ENCODE assay signal across 31 cellular contexts in the genomic region with DNA sequence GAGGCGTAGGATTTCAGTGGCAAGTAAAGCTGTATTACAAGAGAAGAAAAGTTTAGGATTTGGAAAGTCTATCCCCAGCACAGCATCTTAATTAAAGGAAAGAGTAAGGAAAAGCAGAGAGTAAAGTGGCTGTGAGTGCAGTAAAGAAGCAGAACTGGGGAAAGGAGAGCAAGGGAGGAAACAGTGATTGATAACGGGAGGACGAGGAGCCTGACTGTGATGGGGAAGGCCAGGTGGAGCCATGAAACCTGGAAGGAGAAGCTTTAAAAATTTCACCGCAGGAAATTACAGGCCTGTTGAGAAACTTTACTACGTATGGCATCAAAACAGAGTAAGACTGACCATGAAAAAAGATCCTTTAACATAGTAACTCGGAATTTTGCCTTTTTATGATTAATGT.
DNase-seq lines count a peak whose midpoint lies in the region; ATAC-seq, FAIRE-seq and TF ChIP-seq lines count a peak whose summit lies in the region.
"Had no signal": no experiment of that assay in that cellular context is flagged by ENCODE, and none has a peak within 500 bp of the region (broad histone marks: within the 10 kb centered on the region; RNA-seq: fewer than 3 reads in every experiment).

No MANE protein-coding gene starts in this region.

- no peak for ATAC-seq in foreskin keratinocyte
- ATAC-seq in HG03175 (IDR thresholded peaks at IDR 0.05; ENCODE audit: unreplicated experiment), result no peak
- ATAC-seq: A549; activated CD8-positive, alpha-beta T cell treated with anti-CD3 and anti-CD28 coated beads for 36 hours; activated T-helper 17 cell treated with anti-CD3 and anti-CD28 coated beads, Interleukin-2, amount 50 U/mL, for 72 hours; left cardiac atrium; stimulated activated memory B cell treated with anti-CD40 and anti-IgM and Interleukin-4, amounts not matched to agents 10 μg/mL and 1 μg/mL and 100 μg/mL, for 72 hours had no signal

- no peaks in the 10 kb centered on the region for H3K23me2 ChIP-seq in H1 (ENCODE audit: low read depth, low read length)

- no peaks in the 10 kb centered on the region for H3K79me2 ChIP-seq in H1 (ENCODE audit: control insufficient read depth in 1 of 2, insufficient read depth in 2 of 2, low read length in 2 of 2)
- H3K79me2 ChIP-seq: parathyroid adenoma had no signal

- no peak overlapping the region for H3K18ac ChIP-seq in H1 (ENCODE audit: extremely low read depth, low read length)

- H2BK15ac ChIP-seq in H1 (ENCODE audit: low read length), result no peak overlapping the region

- TF ChIP-seq POLR2A in H1 (IDR thresholded peaks at IDR 0.05; ENCODE audit: control extremely low read depth in 1 of 2, low read depth in 2 of 2, low read length in 2 of 2), result no peak

- TF ChIP-seq EP300 in H1 (IDR thresholded peaks at IDR 0.05; ENCODE audit: borderline replicate concordance in 1 of 2, low read depth in 2 of 2, low read length in 2 of 2), result no peak

- TF ChIP-seq RAD21 in H1 (IDR thresholded peaks at IDR 0.05 in 1 of 2, conservative IDR thresholded peaks at IDR 0.05 in 1 of 2; ENCODE audit: low read depth in 2 of 2, low read length in 2 of 2), result no peak

- no peak for FAIRE-seq in H1 (lab: Jason Lieb, UNC)
- FAIRE-seq in RCC 7860 (lab: Jason Lieb, UNC), result no peak
- FAIRE-seq: A549, GM18507, GM19239, H54, HTR-8/SVneo had no signal

- no peak overlapping the region for H3K9ac ChIP-seq in H1 (replicated peaks in 1 of 4; ENCODE audit: extremely low read depth in 1 of 4, low read depth in 3 of 4, low read length in 3 of 4)
- H3K9ac ChIP-seq: parathyroid adenoma had no signal

- H3K27me3 ChIP-seq in H1 (replicated peaks in 1 of 4; ENCODE audit: control insufficient read depth in 3 of 4, extremely low read depth in 1 of 4, insufficient read depth in 3 of 4, low read length in 3 of 4), result no peaks in the 10 kb centered on the region
- no peaks in the 10 kb centered on the region for H3K27me3 ChIP-seq in foreskin keratinocyte
- H3K27me3 ChIP-seq: breast epithelium had no signal

- H4K8ac ChIP-seq in H1 (ENCODE audit: extremely low read depth, insufficient read depth, low read length), result no peak overlapping the region

- no peaks in the 10 kb centered on the region for H3K9me3 ChIP-seq in H1 (ENCODE audit: insufficient read depth in 2 of 2, low read depth in 1 of 2, low read length in 1 of 2)
- H3K9me3 ChIP-seq: A549, breast epithelium had no signal

- H3K23ac ChIP-seq in H1 (ENCODE audit: insufficient read length), result no peak overlapping the region

- H3K4me3 ChIP-seq in H1 (ENCODE audit: extremely low read depth in 1 of 4, insufficient read depth in 2 of 4, low read depth in 3 of 4, low read length in 4 of 4), result no peak overlapping the region
- H3K4me3 ChIP-seq: A549, breast epithelium had no signal

- H2BK5ac ChIP-seq in H1 (ENCODE audit: low read depth, low read length), result no peak overlapping the region

- H3K27ac Mint-ChIP-seq in activated naive CD4-positive, alpha-beta T cell treated with anti-CD3 and anti-CD28 coated beads, Interleukin-2, amount 50 U/mL, for 24 hours, result peak overlapping the region; percentile 14
- H3K27ac Mint-ChIP-seq: activated T-helper 17 cell treated with anti-CD3 and anti-CD28 coated beads, Interleukin-2, amount 50 U/mL, for 72 hours; stimulated activated memory B cell treated with anti-CD40 and anti-IgM and Interleukin-4, amounts not matched to agents 10 μg/mL and 1 μg/mL and 100 μg/mL, for 72 hours had no signal

- no peak overlapping the region for H4K91ac ChIP-seq in H1 (replicated peaks; ENCODE audit: insufficient read length, low read length)

- POLR2A ChIA-PET in H1 (lab: Charles Lee; ENCODE audit: partially characterized antibody), result no interaction called here

- no peak overlapping the region for H2BK20ac ChIP-seq in H1 (ENCODE audit: low read length)

- no peaks in the 10 kb centered on the region for H3K79me1 ChIP-seq in H1 (ENCODE audit: low read depth, low read length)

- peaks cover 0 to 4% (median 3%) of the 10 kb centered on the region in 4 experiments; a peak in 4 of 7 replicates for H3K4me1 ChIP-seq in H1 (replicated peaks in 1 of 4; ENCODE audit: control insufficient read depth in 3 of 4, insufficient read depth in 4 of 4, low read length in 3 of 4)
- no peaks in the 10 kb centered on the region for H3K4me1 ChIP-seq in foreskin keratinocyte
- H3K4me1 ChIP-seq: A549, parathyroid adenoma had no signal

- H3K4me3 Mint-ChIP-seq in activated naive CD4-positive, alpha-beta T cell treated with anti-CD3 and anti-CD28 coated beads, Interleukin-2, amount 50 U/mL, for 24 hours, result peak overlapping the region; percentile 1
- H3K4me3 Mint-ChIP-seq: activated CD8-positive, alpha-beta T cell treated with anti-CD3 and anti-CD28 coated beads for 36 hours; activated naive CD4-positive, alpha-beta T cell treated with anti-CD3 and anti-CD28 coated beads, Interleukin-2, amount 10 ng/mL, durations not matched to agents 7 days and 5 days; activated T-helper 17 cell treated with anti-CD3 and anti-CD28 coated beads, Interleukin-2, amount 50 U/mL, for 72 hours; stimulated activated memory B cell treated with anti-CD40 and anti-IgM and Interleukin-4, amounts not matched to agents 10 μg/mL and 1 μg/mL and 100 μg/mL, for 72 hours had no signal

- no peaks in the 10 kb centered on the region for H4K20me1 ChIP-seq in H1 (replicated peaks in 1 of 2; ENCODE audit: control insufficient read depth in 1 of 2, insufficient read depth in 2 of 2, low read length in 2 of 2)

- peak overlapping the region; percentile 56; the same call in 1 of the 2 replicates for H2AFZ ChIP-seq in H1 (ENCODE audit: low read length)
- H2AFZ ChIP-seq: parathyroid adenoma had no signal

- CTCF ChIA-PET in H1 (lab: Charles Lee; ENCODE audit: partially characterized antibody), result interaction anchor here (1.5 kb wide), 1 partner anchor 9 kb away, joined by 6 read pairs; no protein-coding TSS in a partner anchor

- H3K27ac ChIP-seq in H1 (ENCODE audit: low read depth, low read length), result no peak overlapping the region
- no peak overlapping the region for H3K27ac ChIP-seq in foreskin keratinocyte
- H3K27ac ChIP-seq: A549, breast epithelium, parathyroid adenoma had no signal

- WGBS in H1 (ENCODE audit: extremely low coverage in 1 of 2, insufficient coverage in 1 of 2, insufficient read length in 1 of 2, insufficient replicate concordance in 2 of 2, low coverage in 1 of 2, low lambda C conversion rate in 2 of 2, missing lambda C conversion rate in 1 of 2), 2 experiments, result 88% methylated on average over 6 of the region's 6 CpGs; no CpG with 5 or more reads in 1 of the 2 experiments

- H3K56ac ChIP-seq in H1 (replicated peaks; ENCODE audit: insufficient read length, low read depth, low read length), result no peak overlapping the region

- H3K36me3 Mint-ChIP-seq in activated naive CD4-positive, alpha-beta T cell treated with anti-CD3 and anti-CD28 coated beads, Interleukin-2, amount 50 U/mL, for 24 hours, result no peaks in the 10 kb centered on the region
- H3K36me3 Mint-ChIP-seq: CD8-positive, alpha-beta memory T cell; stimulated activated memory B cell treated with anti-CD40 and anti-IgM and Interleukin-4, amounts not matched to agents 10 μg/mL and 1 μg/mL and 100 μg/mL, for 72 hours had no signal

- peaks cover 17% of the 10 kb centered on the region for H3K9me3 Mint-ChIP-seq in activated naive CD4-positive, alpha-beta T cell treated with anti-CD3 and anti-CD28 coated beads, Interleukin-2, amount 50 U/mL, for 24 hours
- H3K9me3 Mint-ChIP-seq: activated CD8-positive, alpha-beta T cell treated with anti-CD3 and anti-CD28 coated beads for 36 hours; CD8-positive, alpha-beta memory T cell had no signal

- H2AK5ac ChIP-seq in H1 (ENCODE audit: low read depth, low read length), result no peak overlapping the region

- no peak overlapping the region for H2BK12ac ChIP-seq in H1 (ENCODE audit: low read depth, low read length)

- H3K4me1 Mint-ChIP-seq in activated naive CD4-positive, alpha-beta T cell treated with anti-CD3 and anti-CD28 coated beads, Interleukin-2, amount 50 U/mL, for 24 hours, result peaks cover 79% of the 10 kb centered on the region
- H3K4me1 Mint-ChIP-seq: stimulated activated memory B cell treated with anti-CD40 and anti-IgM and Interleukin-4, amounts not matched to agents 10 μg/mL and 1 μg/mL and 100 μg/mL, for 72 hours had no signal

- DNase-seq in activated naive CD4-positive, alpha-beta T cell treated with anti-CD3 and anti-CD28 coated beads, Interleukin-2, amount 50 U/mL, for 16 hours, result no peak
- DNase-seq in NOMO-1 treated with DMSO at 0.1 percent for 48 hours (lab: John Stamatoyannopoulos, UW; ENCODE audit: unreplicated experiment) (peak; percentile 52), H1 (ENCODE audit: low read depth in 1 of 2, low spot score in 2 of 2) (no peak), LoVo (ENCODE audit: low spot score) (no peak), foreskin keratinocyte (no peak), RCC 7860 (ENCODE audit: low spot score) (no peak)
- DNase-seq: activated CD4-positive, alpha-beta T cell treated with anti-CD3 and anti-CD28 coated beads for 1 hour; activated CD8-positive, alpha-beta memory T cell treated with anti-CD3 and anti-CD28 coated beads, Interleukin-2, amount 50 U/mL, for 48 hours; activated CD8-positive, alpha-beta T cell treated with anti-CD3 and anti-CD28 coated beads for 36 hours; activated naive CD4-positive, alpha-beta T cell treated with anti-CD3 and anti-CD28 coated beads, Interleukin-2, amount 10 ng/mL, durations not matched to agents 7 days and 5 days; anterior cingulate cortex; CD8-positive, alpha-beta memory T cell; DMS 273 treated with DMSO at 0.1 percent for 48 hours; EL; hypothalamus; left cardiac atrium; NCI-H1436; NCI-H226; NCI-H526 treated with DMSO at 0.1 percent for 48 hours; retina had no signal

- H2BK120ac ChIP-seq in H1 (replicated peaks; ENCODE audit: low read depth, low read length), result no peak overlapping the region

- H4K5ac ChIP-seq in H1 (ENCODE audit: insufficient read length, low read depth, low read length), result no peak overlapping the region

- no peak overlapping the region for H3K14ac ChIP-seq in H1 (ENCODE audit: insufficient read length)

- no peak for TF ChIP-seq CTCF in H1 (IDR thresholded peaks at IDR 0.05; ENCODE audit: control extremely low read depth in 1 of 3, insufficient read depth in 1 of 3, low read depth in 1 of 3, low read length in 3 of 3)
- no peak for TF ChIP-seq CTCF in foreskin keratinocyte (conservative IDR thresholded peaks at IDR 0.05)

- H3K4me2 ChIP-seq in H1 (ENCODE audit: insufficient read depth in 1 of 2, low read depth in 2 of 2, low read length in 2 of 2), result no peak overlapping the region
- H3K4me2 ChIP-seq: A549 had no signal

- no peak overlapping the region for H3K4ac ChIP-seq in H1 (replicated peaks; ENCODE audit: insufficient read length, low read depth, low read length)

- no peaks in the 10 kb centered on the region for H3K36me3 ChIP-seq in H1 (ENCODE audit: control insufficient read depth in 2 of 4, insufficient read depth in 4 of 4, low read length in 3 of 4)
- H3K36me3 ChIP-seq: breast epithelium had no signal

- no peaks in the 10 kb centered on the region for H3K27me3 Mint-ChIP-seq in activated naive CD4-positive, alpha-beta T cell treated with anti-CD3 and anti-CD28 coated beads, Interleukin-2, amount 50 U/mL, for 24 hours
- H3K27me3 Mint-ChIP-seq: activated CD8-positive, alpha-beta T cell treated with anti-CD3 and anti-CD28 coated beads for 36 hours; activated naive CD4-positive, alpha-beta T cell treated with anti-CD3 and anti-CD28 coated beads, Interleukin-2, amount 10 ng/mL, durations not matched to agents 7 days and 5 days; activated T-helper 17 cell treated with anti-CD3 and anti-CD28 coated beads, Interleukin-2, amount 50 U/mL, for 72 hours; stimulated activated memory B cell treated with anti-CD40 and anti-IgM and Interleukin-4, amounts not matched to agents 10 μg/mL and 1 μg/mL and 100 μg/mL, for 72 hours had no signal
